Comparison of ENCODE assay signal across 14 cellular contexts in the genomic region with DNA sequence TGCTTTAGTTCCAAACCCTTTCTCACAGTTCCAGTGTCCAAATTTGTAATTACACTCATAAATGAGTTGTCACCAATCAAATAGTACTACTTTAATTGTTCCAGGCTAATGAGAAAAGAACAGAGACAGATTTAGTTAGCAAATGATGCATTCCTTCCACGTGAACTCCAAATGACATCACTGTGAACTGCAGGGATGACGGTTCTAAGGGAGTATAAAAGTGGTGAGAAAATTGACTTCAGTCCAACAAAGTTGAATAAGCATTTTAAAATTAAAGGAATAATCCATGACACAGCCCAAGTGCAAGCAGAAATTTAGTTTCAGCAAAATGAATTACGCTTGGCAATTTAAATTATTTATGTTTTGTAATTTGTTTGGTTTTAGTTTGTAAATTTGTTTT.
"Had no signal": no experiment of that assay in that cellular context is flagged by ENCODE, and none has a peak within 500 bp of the region (broad histone marks: within the 10 kb centered on the region; RNA-seq: fewer than 3 reads in every experiment).

No MANE protein-coding gene starts in this region.

- H3K27ac ChIP-seq: body of pancreas, gastroesophageal sphincter, sigmoid colon, VCaP had no signal

- DNase-seq: activated CD4-positive, alpha-beta memory T cell treated with anti-CD3 and anti-CD28 coated beads, Interleukin-2, amount 10 ng/mL, durations not matched to agents 7 days and 5 days; activated CD4-positive, alpha-beta T cell treated with anti-CD3 and anti-CD28 coated beads for 36 hours; activated naive CD8-positive, alpha-beta T cell treated with anti-CD3 and anti-CD28 coated beads, Interleukin-2, amount 10 ng/mL, durations not matched to agents 7 days and 5 days; body of pancreas; dermis blood vessel endothelial cell; endodermal cell; sigmoid colon; stimulated activated CD4-positive, alpha-beta T cell treated with anti-CD3 and anti-CD28 coated beads, Interleukin-12 subunit alpha, Interleukin-12 subunit beta, amount 100 ng/mL, for 4 hours; stimulated activated CD4-positive, alpha-beta T cell treated with anti-CD3 and anti-CD28 coated beads, Interleukin-2, amount 100 ng/mL, for 48 hours; stimulated activated naive CD4-positive, alpha-beta T cell treated with Interleukin-2 at 50 U/mL for 16 hours; SW 1271 had no signal

- H3K4me3 ChIP-seq: body of pancreas, gastroesophageal sphincter, sigmoid colon had no signal

- H3K9me3 ChIP-seq: body of pancreas, gastroesophageal sphincter, sigmoid colon had no signal

- H3K36me3 ChIP-seq: gastroesophageal sphincter, sigmoid colon had no signal

- H3K27me3 ChIP-seq: body of pancreas, gastroesophageal sphincter, sigmoid colon had no signal

- ATAC-seq: activated CD4-positive, alpha-beta T cell treated with anti-CD3 and anti-CD28 coated beads for 36 hours; body of pancreas; esophagus mucosa; gastroesophageal sphincter had no signal

- H3K4me1 ChIP-seq: body of pancreas, gastroesophageal sphincter, sigmoid colon had no signal
